Comparison of ENCODE assay signal across 23 cellular contexts in the genomic region with DNA sequence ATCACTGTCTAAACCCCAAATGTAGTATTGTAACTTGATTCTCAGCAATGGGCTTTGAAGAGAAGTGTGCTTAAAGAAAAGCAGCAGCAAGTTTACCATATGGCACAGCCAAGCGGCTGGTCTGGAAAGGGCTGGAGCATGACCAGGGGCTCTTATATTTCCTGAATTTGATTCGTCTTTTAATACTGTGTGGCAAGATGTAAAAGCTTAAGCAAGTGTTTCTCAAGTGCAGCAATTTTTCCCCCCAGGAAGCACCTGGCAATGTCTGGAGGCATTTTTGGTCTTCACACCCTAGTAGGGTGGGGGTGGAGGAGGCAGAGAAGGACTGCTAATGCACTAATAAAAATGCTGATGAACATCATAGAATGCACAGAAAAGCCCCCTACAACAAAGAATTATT.
DNase-seq lines count a peak whose midpoint lies in the region; TF ChIP-seq lines count a peak whose summit lies in the region.
"Had no signal": no experiment of that assay in that cellular context is flagged by ENCODE, and none has a peak within 500 bp of the region (broad histone marks: within the 10 kb centered on the region; RNA-seq: fewer than 3 reads in every experiment).

No MANE protein-coding gene starts in this region.

- DNase-seq in DMS 273 (lab: John Stamatoyannopoulos, UW; ENCODE audit: unreplicated experiment), result peak; percentile 7
- DNase-seq in DMS 273 treated with DMSO at 0.1 percent for 48 hours (lab: John Stamatoyannopoulos, UW), result no peak
- peak; percentile 20 for DNase-seq in MM.1S
- peak; percentile 54 for DNase-seq in NCI-H524 treated with DMSO at 0.1 percent for 48 hours (lab: John Stamatoyannopoulos, UW)
- DNase-seq in esophagus muscularis mucosa (ENCODE audit: extremely low spot score), result peak; percentile 53
- no peak for DNase-seq in kidney glomerular epithelial cell (lab: John Stamatoyannopoulos, UW)
- no peak for DNase-seq in retina
- no peak for DNase-seq in amygdala (lab: John Stamatoyannopoulos, UW)
- DNase-seq: BE2C; C1 segment of cervical spinal cord; CD4-positive, alpha-beta memory T cell; CD4-positive, CD25-positive, alpha-beta regulatory T cell; CD8-positive, alpha-beta memory T cell; COR-L47; DMS153; DMS53; DMS79; DND-41; EL; GDM1 had no signal

- TF ChIP-seq CTCF in MM.1S (IDR thresholded peaks at IDR 0.05; ENCODE audit: low read length) (no peak), esophagus muscularis mucosa (IDR thresholded peaks at IDR 0.05) (no peak)

- H3K27ac ChIP-seq in MM.1S (ENCODE audit: low read length) (no peak overlapping the region), esophagus muscularis mucosa (replicated peaks in 1 of 4) (no peak overlapping the region)
- H3K27ac ChIP-seq: 22Rv1, A549 had no signal

- 61% methylated on average over 2 of the region's 2 CpGs for WGBS in esophagus muscularis mucosa

- H3K4me3 ChIP-seq in MM.1S (ENCODE audit: low read length) (no peak overlapping the region), esophagus muscularis mucosa (no peak overlapping the region)
- H3K4me3 ChIP-seq: A549, GM12878 had no signal

- H3K27me3 ChIP-seq in MM.1S (replicated peaks; ENCODE audit: insufficient read depth, low read length), result no peaks in the 10 kb centered on the region
- H3K27me3 ChIP-seq in esophagus muscularis mucosa, result no peaks in the 10 kb centered on the region
- H3K27me3 ChIP-seq: BE2C had no signal

- H3K4me1 ChIP-seq in MM.1S (ENCODE audit: low read length) (no peaks in the 10 kb centered on the region), esophagus muscularis mucosa (no peaks in the 10 kb centered on the region)
- H3K4me1 ChIP-seq: A549, BE2C had no signal

- no peak overlapping the region for H2AFZ ChIP-seq in MM.1S (ENCODE audit: low read length)

- no peak for TF ChIP-seq EP300 in esophagus muscularis mucosa (IDR thresholded peaks at IDR 0.05)

- no peak overlapping the region for H3K4me2 ChIP-seq in MM.1S (ENCODE audit: low read depth, low read length)
- H3K4me2 ChIP-seq: A549 had no signal

- intact Hi-C loops in esophagus muscularis mucosa (cut with DNase I), result no loop called here

- no peak overlapping the region for H3K9ac ChIP-seq in MM.1S (ENCODE audit: low read length)

- H3K79me2 ChIP-seq in MM.1S (ENCODE audit: low read length), result no peaks in the 10 kb centered on the region

- no peaks in the 10 kb centered on the region for H3F3A ChIP-seq in MM.1S (ENCODE audit: insufficient read depth, low read length)

- no peaks in the 10 kb centered on the region for H3K9me2 ChIP-seq in MM.1S (replicated peaks; ENCODE audit: insufficient read depth, low read length)

- H3K9me3 ChIP-seq in MM.1S (replicated peaks; ENCODE audit: insufficient read depth, low read length) (no peaks in the 10 kb centered on the region), esophagus muscularis mucosa (no peaks in the 10 kb centered on the region)
- H3K9me3 ChIP-seq: A549, BE2C had no signal

- TF ChIP-seq POLR2A in esophagus muscularis mucosa (IDR thresholded peaks at IDR 0.05; ENCODE audit: low read depth), result no peak

- H4K20me1 ChIP-seq in MM.1S (ENCODE audit: insufficient read depth, low read length), result no peaks in the 10 kb centered on the region

- H3K36me3 ChIP-seq in MM.1S (replicated peaks; ENCODE audit: insufficient read depth, low read length) (no peaks in the 10 kb centered on the region), esophagus muscularis mucosa (no peaks in the 10 kb centered on the region)
- H3K36me3 ChIP-seq: BE2C had no signal

Comparison
In these comparisons a context has a peak if more than half of its experiments do, and no peak if none do; other contexts are left out.
1. DNase-seq: peak in DMS 273 (single experiment), MM.1S (single experiment), NCI-H524 treated with DMSO at 0.1 percent for 48 hours (single experiment) and esophagus muscularis mucosa (single experiment); none in DMS 273 treated with DMSO at 0.1 percent for 48 hours (single experiment), kidney glomerular epithelial cell (single experiment), retina (single experiment) and amygdala (0 of 56).